1 cellular context compared by ENCODE assay signal in genomic region chr20:49612127-49612738, GRCh38.
TF ChIP-seq lines count a peak whose summit lies in the region.

No MANE protein-coding gene starts in this region.

TF ChIP-seq in HepG2, 621 proteins besides CTCF, POLR2A, EP300 and RAD21 (continued from another document and continues in another):
- TF ChIP-seq ZMYM2 (CRISPR knock-in tag; IDR thresholded peaks at IDR 0.05) (0 out of 2 replicates have a peak, but pooled peaks have one; percentile 65), ZNF432 (CRISPR knock-in tag; IDR thresholded peaks at IDR 0.05; ENCODE audit: borderline replicate concordance) (no peak), GPBP1L1 (CRISPR knock-in tag; IDR thresholded peaks at IDR 0.05) (no peak), ZEB1 (IDR thresholded peaks at IDR 0.05; ENCODE audit: insufficient replicate concordance, low read depth) (no peak), HIC2 (CRISPR knock-in tag; IDR thresholded peaks at IDR 0.05; ENCODE audit: low read depth) (no peak), ZNF282 (IDR thresholded peaks at IDR 0.05; ENCODE audit: partially characterized antibody) (no peak), ONECUT2 (CRISPR knock-in tag; IDR thresholded peaks at IDR 0.05) (0 out of 2 replicates have a peak, but pooled peaks have one; percentile 11), ELK4 (CRISPR knock-in tag; IDR thresholded peaks at IDR 0.05; ENCODE audit: borderline replicate concordance) (no peak), BATF2 (CRISPR knock-in tag; IDR thresholded peaks at IDR 0.05) (no peak), KLF9 (CRISPR knock-in tag; IDR thresholded peaks at IDR 0.05; ENCODE audit: low read depth) (no peak), CREM (IDR thresholded peaks at IDR 0.05) (no peak), CREM (CRISPR knock-in tag; IDR thresholded peaks at IDR 0.05) (no peak), HNF1B (CRISPR knock-in tag; IDR thresholded peaks at IDR 0.05) (peak; percentile 53; the same call in 1 of the 2 replicates), E2F5 (CRISPR knock-in tag; conservative IDR thresholded peaks at IDR 0.05) (no peak), HDAC2 (CRISPR knock-in tag; IDR thresholded peaks at IDR 0.05) (peak; percentile 68), GABPB1 (CRISPR knock-in tag; IDR thresholded peaks at IDR 0.05) (peak; percentile 65), ATF1 (CRISPR knock-in tag; IDR thresholded peaks at IDR 0.05) (no peak), TBX2 (CRISPR knock-in tag; IDR thresholded peaks at IDR 0.05; ENCODE audit: borderline replicate concordance) (peak; percentile 62; the same call in 1 of the 2 replicates), GATA4 (IDR thresholded peaks at IDR 0.05; ENCODE audit: borderline replicate concordance, low read depth) (no peak), FOXJ3 (CRISPR knock-in tag; IDR thresholded peaks at IDR 0.05; ENCODE audit: borderline replicate concordance) (0 out of 2 replicates have a peak, but pooled peaks have one; percentile 60), FUBP1 (CRISPR knock-in tag; IDR thresholded peaks at IDR 0.05; ENCODE audit: borderline replicate concordance) (0 out of 2 replicates have a peak, but pooled peaks have one; percentile 40), ZNF564 (CRISPR knock-in tag; IDR thresholded peaks at IDR 0.05) (peak; percentile 54; the same call in 1 of the 2 replicates), BORCS8-MEF2B (CRISPR knock-in tag; IDR thresholded peaks at IDR 0.05) (no peak), ZNF646 (CRISPR knock-in tag; IDR thresholded peaks at IDR 0.05) (0 out of 2 replicates have a peak, but pooled peaks have one; percentile 4), ZFP90 (CRISPR knock-in tag; IDR thresholded peaks at IDR 0.05; ENCODE audit: borderline replicate concordance) (peak; percentile 71; the same call in 1 of the 2 replicates), SAFB2 (CRISPR knock-in tag; IDR thresholded peaks at IDR 0.05; ENCODE audit: borderline replicate concordance, low read depth) (no peak), RCOR2 (CRISPR knock-in tag; IDR thresholded peaks at IDR 0.05) (no peak), MXI1 (IDR thresholded peaks at IDR 0.05; ENCODE audit: borderline replicate concordance, low read depth, low read length) (peak; percentile 50; the same call in 2 of the 3 replicates), BCL3 (CRISPR knock-in tag; IDR thresholded peaks at IDR 0.05) (peak; percentile 53; the same call in 1 of the 2 replicates), ZNF230 (CRISPR knock-in tag; IDR thresholded peaks at IDR 0.05) (no peak), E2F2 (CRISPR knock-in tag; IDR thresholded peaks at IDR 0.05; ENCODE audit: borderline replicate concordance) (peak; percentile 62; the same call in 1 of the 2 replicates), ZMYM4 (CRISPR knock-in tag; IDR thresholded peaks at IDR 0.05) (peak; percentile 96), PATZ1 (CRISPR knock-in tag; IDR thresholded peaks at IDR 0.05) (peak; percentile 53; the same call in 1 of the 2 replicates), CREB3 (CRISPR knock-in tag; IDR thresholded peaks at IDR 0.05) (peak; percentile 58; the same call in 1 of the 2 replicates)
